In the genomic region with DNA sequence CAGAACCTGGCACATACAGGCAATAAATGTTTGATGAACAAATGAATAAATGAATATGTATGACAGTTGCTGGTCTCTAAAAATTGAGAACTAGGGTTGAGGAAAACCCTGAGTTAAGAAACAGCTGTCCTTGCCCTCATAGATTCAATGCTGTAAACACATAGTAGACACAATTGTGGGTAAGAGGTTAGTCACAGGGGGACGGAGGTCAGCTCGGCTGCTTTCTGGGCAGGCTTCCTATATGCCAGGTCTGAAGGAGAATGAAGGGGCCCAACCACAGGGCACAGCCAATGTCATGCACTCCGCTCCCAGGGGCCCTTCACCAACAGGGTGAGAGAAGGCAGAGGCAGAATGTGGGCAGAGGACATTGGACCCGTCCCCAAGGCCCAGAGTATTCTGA, we compare ENCODE assay signal across 1 cellular context.
TF ChIP-seq lines count a peak whose summit lies in the region.

No MANE protein-coding gene starts in this region.

TF ChIP-seq in IMR-90, 13 proteins besides CTCF, POLR2A, EP300 and RAD21 (continued from another document):
- TF ChIP-seq, protein P1, sequence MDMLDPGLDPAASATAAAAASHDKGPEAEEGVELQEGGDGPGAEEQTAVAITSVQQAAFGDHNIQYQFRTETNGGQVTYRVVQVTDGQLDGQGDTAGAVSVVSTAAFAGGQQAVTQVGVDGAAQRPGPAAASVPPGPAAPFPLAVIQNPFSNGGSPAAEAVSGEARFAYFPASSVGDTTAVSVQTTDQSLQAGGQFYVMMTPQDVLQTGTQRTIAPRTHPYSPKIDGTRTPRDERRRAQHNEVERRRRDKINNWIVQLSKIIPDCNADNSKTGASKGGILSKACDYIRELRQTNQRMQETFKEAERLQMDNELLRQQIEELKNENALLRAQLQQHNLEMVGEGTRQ (IDR thresholded peaks at IDR 0.05; ENCODE audit: low read depth, low read length) = no peak
- TF ChIP-seq MAFK (IDR thresholded peaks at IDR 0.05; ENCODE audit: low read depth, low read length) (no peak), NFE2L2 (IDR thresholded peaks at IDR 0.05; ENCODE audit: low read depth, low read length) (no peak), RCOR1 (IDR thresholded peaks at IDR 0.05; ENCODE audit: insufficient replicate concordance, low read length) (no peak), MXI1 (IDR thresholded peaks at IDR 0.05; ENCODE audit: borderline replicate concordance, low read depth, low read length) (no peak), CEBPB (IDR thresholded peaks at IDR 0.05; ENCODE audit: low read depth, low read length) (no peak), SMC3 (IDR thresholded peaks at IDR 0.05; ENCODE audit: low read depth, low read length) (no peak), FOS (IDR thresholded peaks at IDR 0.05; ENCODE audit: low read depth, low read length) (no peak), RFX5 (IDR thresholded peaks at IDR 0.05; ENCODE audit: low read depth, low read length) (no peak), BHLHE40 (IDR thresholded peaks at IDR 0.05; ENCODE audit: low read depth, low read length) (no peak), CHD1 (IDR thresholded peaks at IDR 0.05; ENCODE audit: low read depth, low read length) (no peak)
